ENCODE assay signal across 1 cellular context in the genomic region with DNA sequence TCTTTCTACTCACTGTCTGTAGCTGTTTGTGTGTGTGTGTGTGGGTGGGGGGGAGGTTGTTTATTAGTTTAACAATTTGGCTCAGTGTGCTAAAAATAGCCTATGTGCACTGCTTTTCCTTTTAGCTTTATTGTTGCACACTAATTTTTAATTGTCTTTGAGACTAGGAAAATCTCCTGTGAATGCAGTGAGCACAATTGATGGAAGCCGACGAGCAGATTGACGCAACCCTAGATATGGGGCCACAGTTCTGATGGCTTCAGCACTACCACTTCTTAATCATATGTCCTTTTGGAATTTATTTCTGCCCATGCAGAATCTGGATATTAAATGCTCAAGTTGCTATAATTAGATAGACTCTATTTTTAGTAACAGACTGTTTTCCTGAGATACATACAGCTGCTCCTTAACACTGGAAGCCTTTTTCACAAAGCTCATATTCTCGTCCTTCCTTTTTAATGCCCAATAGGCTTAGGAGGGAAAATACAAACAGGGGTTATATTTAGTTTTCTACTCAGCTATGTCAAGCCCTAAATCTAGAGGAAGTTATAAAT.
TF ChIP-seq lines count a peak whose summit lies in the region.

No MANE protein-coding gene starts in this region.

TF ChIP-seq in HCT116, 20 proteins besides CTCF, POLR2A, EP300 and RAD21 (continued from another document):
- TF ChIP-seq, protein P1, sequence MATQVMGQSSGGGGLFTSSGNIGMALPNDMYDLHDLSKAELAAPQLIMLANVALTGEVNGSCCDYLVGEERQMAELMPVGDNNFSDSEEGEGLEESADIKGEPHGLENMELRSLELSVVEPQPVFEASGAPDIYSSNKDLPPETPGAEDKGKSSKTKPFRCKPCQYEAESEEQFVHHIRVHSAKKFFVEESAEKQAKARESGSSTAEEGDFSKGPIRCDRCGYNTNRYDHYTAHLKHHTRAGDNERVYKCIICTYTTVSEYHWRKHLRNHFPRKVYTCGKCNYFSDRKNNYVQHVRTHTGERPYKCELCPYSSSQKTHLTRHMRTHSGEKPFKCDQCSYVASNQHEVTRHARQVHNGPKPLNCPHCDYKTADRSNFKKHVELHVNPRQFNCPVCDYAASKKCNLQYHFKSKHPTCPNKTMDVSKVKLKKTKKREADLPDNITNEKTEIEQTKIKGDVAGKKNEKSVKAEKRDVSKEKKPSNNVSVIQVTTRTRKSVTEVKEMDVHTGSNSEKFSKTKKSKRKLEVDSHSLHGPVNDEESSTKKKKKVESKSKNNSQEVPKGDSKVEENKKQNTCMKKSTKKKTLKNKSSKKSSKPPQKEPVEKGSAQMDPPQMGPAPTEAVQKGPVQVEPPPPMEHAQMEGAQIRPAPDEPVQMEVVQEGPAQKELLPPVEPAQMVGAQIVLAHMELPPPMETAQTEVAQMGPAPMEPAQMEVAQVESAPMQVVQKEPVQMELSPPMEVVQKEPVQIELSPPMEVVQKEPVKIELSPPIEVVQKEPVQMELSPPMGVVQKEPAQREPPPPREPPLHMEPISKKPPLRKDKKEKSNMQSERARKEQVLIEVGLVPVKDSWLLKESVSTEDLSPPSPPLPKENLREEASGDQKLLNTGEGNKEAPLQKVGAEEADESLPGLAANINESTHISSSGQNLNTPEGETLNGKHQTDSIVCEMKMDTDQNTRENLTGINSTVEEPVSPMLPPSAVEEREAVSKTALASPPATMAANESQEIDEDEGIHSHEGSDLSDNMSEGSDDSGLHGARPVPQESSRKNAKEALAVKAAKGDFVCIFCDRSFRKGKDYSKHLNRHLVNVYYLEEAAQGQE (IDR thresholded peaks at IDR 0.05; ENCODE audit: low read depth), result no peak
- TF ChIP-seq, protein P2, sequence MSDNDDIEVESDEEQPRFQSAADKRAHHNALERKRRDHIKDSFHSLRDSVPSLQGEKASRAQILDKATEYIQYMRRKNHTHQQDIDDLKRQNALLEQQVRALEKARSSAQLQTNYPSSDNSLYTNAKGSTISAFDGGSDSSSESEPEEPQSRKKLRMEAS (IDR thresholded peaks at IDR 0.05), result no peak
